Comparison of ENCODE assay signal across 27 cellular contexts in genomic region chr3:32998631-32999451, GRCh38. TPM values are rescaled to one million over a fixed set of nuclear protein-coding genes. Genes with fewer than 3 reads are reported as not detected.
DNase-seq lines count a peak whose midpoint lies in the region; ATAC-seq and TF ChIP-seq lines count a peak whose summit lies in the region.
"Had no signal": no experiment of that assay in that cellular context is flagged by ENCODE, and none has a peak within 500 bp of the region (broad histone marks: within the 10 kb centered on the region; RNA-seq: fewer than 3 reads in every experiment).

No MANE protein-coding gene starts in this region.

- no peaks in the 10 kb centered on the region for H3K9me3 Mint-ChIP-seq in T-helper 2 cell treated with Interferon-gamma antibody and Interleukin-4, amounts not matched to agents 5 μg/mL and 100 μg/mL, for 36 hours
- H3K9me3 Mint-ChIP-seq in activated naive CD8-positive, alpha-beta T cell treated with anti-CD3 and anti-CD28 coated beads for 36 hours, result no peaks in the 10 kb centered on the region
- H3K9me3 Mint-ChIP-seq in stimulated activated memory B cell treated with anti-CD40 and anti-IgM and Interleukin-4, amounts not matched to agents 10 μg/mL and 1 μg/mL and 100 μg/mL, for 72 hours, result no peaks in the 10 kb centered on the region

- peaks cover 66% of the 10 kb centered on the region for H3K4me1 Mint-ChIP-seq in T-helper 2 cell treated with Interferon-gamma antibody and Interleukin-4, amounts not matched to agents 5 μg/mL and 100 μg/mL, for 36 hours (ENCODE audit: low read depth)
- peaks cover 69% of the 10 kb centered on the region for H3K4me1 Mint-ChIP-seq in activated naive CD8-positive, alpha-beta T cell treated with anti-CD3 and anti-CD28 coated beads for 36 hours
- H3K4me1 Mint-ChIP-seq in stimulated activated memory B cell treated with anti-CD40 and anti-IgM and Interleukin-4, amounts not matched to agents 10 μg/mL and 1 μg/mL and 100 μg/mL, for 72 hours, result peaks cover 40% of the 10 kb centered on the region

- TF ChIP-seq CTCF in prostate gland (IDR thresholded peaks at IDR 0.05), result no peak

- H3K27me3 Mint-ChIP-seq in T-helper 2 cell treated with Interferon-gamma antibody and Interleukin-4, amounts not matched to agents 5 μg/mL and 100 μg/mL, for 36 hours (ENCODE audit: low read depth), result no peaks in the 10 kb centered on the region
- H3K27me3 Mint-ChIP-seq in activated naive CD8-positive, alpha-beta T cell treated with anti-CD3 and anti-CD28 coated beads for 36 hours, result no peaks in the 10 kb centered on the region
- no peaks in the 10 kb centered on the region for H3K27me3 Mint-ChIP-seq in stimulated activated memory B cell treated with anti-CD40 and anti-IgM and Interleukin-4, amounts not matched to agents 10 μg/mL and 1 μg/mL and 100 μg/mL, for 72 hours

- H3K9me3 ChIP-seq in prostate gland, result no peaks in the 10 kb centered on the region
- H3K9me3 ChIP-seq: stomach had no signal

- peak; percentile 51 for DNase-seq in activated naive CD4-positive, alpha-beta T cell treated with Interleukin-2 at 50 U/mL for 16 hours
- no peak for DNase-seq in activated naive CD4-positive, alpha-beta T cell treated with anti-CD3 and anti-CD28 coated beads, Interleukin-2, amount 50 U/mL, for 16 hours
- DNase-seq in T-helper 2 cell treated with Interferon-gamma antibody and Interleukin-4, amounts not matched to agents 5 μg/mL and 100 μg/mL, for 36 hours (ENCODE audit: low spot score), result peak; percentile 49
- DNase-seq in activated naive CD8-positive, alpha-beta T cell treated with anti-CD3 and anti-CD28 coated beads for 36 hours, result no peak
- DNase-seq in NCI-H1694 treated with DMSO at 0.1 percent for 48 hours (lab: John Stamatoyannopoulos, UW), result no peak
- no peak for DNase-seq in prostate gland (ENCODE audit: low spot score)
- DNase-seq in stimulated activated CD4-positive, alpha-beta T cell treated with anti-CD3 and anti-CD28 coated beads, Interleukin-1b, Interleukin-23, amount 100 ng/mL, for 48 hours, result no peak
- DNase-seq: activated CD4-positive, alpha-beta T cell treated with anti-CD3 and anti-CD28 coated beads, Interleukin-2, amount 50 U/mL, for 4 hours; activated gamma-delta T cell; C1 segment of cervical spinal cord; DMS153; effector CD8-positive, alpha-beta T cell; GDM1; kidney glomerular epithelial cell; MM.1S; NCI-H1436; NCI-H774; stimulated activated CD4-positive, alpha-beta T cell treated with anti-CD3 and anti-CD28 coated beads, Interleukin-15, amount 100 ng/mL, for 24 hours; stomach; trophoblast cell had no signal

- H3K27ac ChIP-seq in prostate gland, result no peak overlapping the region
- H3K27ac ChIP-seq: stomach had no signal

- TF ChIP-seq POLR2A in prostate gland (IDR thresholded peaks at IDR 0.05), result no peak

- H3K4me3 Mint-ChIP-seq in T-helper 2 cell treated with Interferon-gamma antibody and Interleukin-4, amounts not matched to agents 5 μg/mL and 100 μg/mL, for 36 hours, result peak overlapping the region; percentile 47
- H3K4me3 Mint-ChIP-seq in activated naive CD8-positive, alpha-beta T cell treated with anti-CD3 and anti-CD28 coated beads for 36 hours, result no peak overlapping the region
- no peak overlapping the region for H3K4me3 Mint-ChIP-seq in stimulated activated memory B cell treated with anti-CD40 and anti-IgM and Interleukin-4, amounts not matched to agents 10 μg/mL and 1 μg/mL and 100 μg/mL, for 72 hours

- H3K27ac Mint-ChIP-seq in T-helper 2 cell treated with Interferon-gamma antibody and Interleukin-4, amounts not matched to agents 5 μg/mL and 100 μg/mL, for 36 hours, result peak overlapping the region; percentile 89
- H3K27ac Mint-ChIP-seq in activated naive CD8-positive, alpha-beta T cell treated with anti-CD3 and anti-CD28 coated beads for 36 hours, result peak overlapping the region; percentile 73
- H3K27ac Mint-ChIP-seq in stimulated activated memory B cell treated with anti-CD40 and anti-IgM and Interleukin-4, amounts not matched to agents 10 μg/mL and 1 μg/mL and 100 μg/mL, for 72 hours, result peak overlapping the region; percentile 53

- no peaks in the 10 kb centered on the region for H3K4me1 ChIP-seq in prostate gland (replicated peaks)
- H3K4me1 ChIP-seq: stomach had no signal

- no peaks in the 10 kb centered on the region for H3K27me3 ChIP-seq in prostate gland (replicated peaks; ENCODE audit: insufficient read depth)
- H3K27me3 ChIP-seq: stomach had no signal

- H3K4me3 ChIP-seq in prostate gland, result no peak overlapping the region
- H3K4me3 ChIP-seq: stomach had no signal

- 84% methylated on average over 10 of the region's 10 CpGs for WGBS in prostate gland

- no peak for ATAC-seq in stimulated activated memory B cell treated with anti-CD40 and anti-IgM and Interleukin-4, amounts not matched to agents 10 μg/mL and 1 μg/mL and 100 μg/mL, for 72 hours
- ATAC-seq: Right ventricle myocardium inferior, sciatic nerve had no signal

- no peaks in the 10 kb centered on the region for H3K36me3 ChIP-seq in prostate gland

- intact Hi-C loops in prostate gland (cut with DNase I), result no loop called here

- peaks cover 61% of the 10 kb centered on the region for H3K36me3 Mint-ChIP-seq in T-helper 2 cell treated with Interferon-gamma antibody and Interleukin-4, amounts not matched to agents 5 μg/mL and 100 μg/mL, for 36 hours (ENCODE audit: low read depth)
- peaks cover 55% of the 10 kb centered on the region for H3K36me3 Mint-ChIP-seq in activated naive CD8-positive, alpha-beta T cell treated with anti-CD3 and anti-CD28 coated beads for 36 hours
- H3K36me3 Mint-ChIP-seq in stimulated activated memory B cell treated with anti-CD40 and anti-IgM and Interleukin-4, amounts not matched to agents 10 μg/mL and 1 μg/mL and 100 μg/mL, for 72 hours, result peaks cover 53% of the 10 kb centered on the region

RNA-seq across cellular contexts. Expression of gene CCR4, which starts 47.4 kb away (rescaled TPM):
- total RNA-seq in activated naive CD8-positive, alpha-beta T cell treated with anti-CD3 and anti-CD28 coated beads for 36 hours, result 1 to 10 TPM; 8.1 to 8.8 TPM
- total RNA-seq in prostate gland, result 1 to 10 TPM in 1 of 2 donors, under 1 TPM in 1; 0.14 to 1.2 TPM
- total RNA-seq: astrocyte, chondrocyte, lung microvascular endothelial cell, osteoblast had no signal

Comparison
In these comparisons a context has a peak if more than half of its experiments do, and no peak if none do; other contexts are left out.
1. DNase-seq: peak in activated naive CD4-positive, alpha-beta T cell treated with Interleukin-2 at 50 U/mL for 16 hours (single experiment) and T-helper 2 cell treated with Interferon-gamma antibody and Interleukin-4, amounts not matched to agents 5 μg/mL and 100 μg/mL, for 36 hours (single experiment); none in activated naive CD4-positive, alpha-beta T cell treated with anti-CD3 and anti-CD28 coated beads, Interleukin-2, amount 50 U/mL, for 16 hours (single experiment), activated naive CD8-positive, alpha-beta T cell treated with anti-CD3 and anti-CD28 coated beads for 36 hours (single experiment), NCI-H1694 treated with DMSO at 0.1 percent for 48 hours (single experiment), prostate gland (single experiment) and stimulated activated CD4-positive, alpha-beta T cell treated with anti-CD3 and anti-CD28 coated beads, Interleukin-1b, Interleukin-23, amount 100 ng/mL, for 48 hours (single experiment).
2. RNA of gene CCR4, which starts 47.4 kb away (total RNA-seq): 8.1 to 8.8 TPM in activated naive CD8-positive, alpha-beta T cell treated with anti-CD3 and anti-CD28 coated beads for 36 hours; 0.14 to 1.2 TPM in prostate gland; every median in the first group is over 4 times any median in the second.
3. Peak in every context shown above with its lines, with median percentiles within 50 percentile points of each other: H3K27ac Mint-ChIP-seq.